Comparison of ENCODE assay signal across 11 cellular contexts in genomic region chr13:99371956-99372355, GRCh38.
DNase-seq lines count a peak whose midpoint lies in the region; ATAC-seq and TF ChIP-seq lines count a peak whose summit lies in the region.
"Had no signal": no experiment of that assay in that cellular context is flagged by ENCODE, and none has a peak within 500 bp of the region (broad histone marks: within the 10 kb centered on the region; RNA-seq: fewer than 3 reads in every experiment).

No MANE protein-coding gene starts in this region.

- H3K9me3 Mint-ChIP-seq in CD14-positive monocyte = no peaks in the 10 kb centered on the region
- H3K9me3 Mint-ChIP-seq in activated T-helper 17 cell treated with anti-CD3 and anti-CD28 coated beads, Interleukin-2, amount 50 U/mL, for 72 hours = no peaks in the 10 kb centered on the region

- no peaks in the 10 kb centered on the region for H3K27me3 Mint-ChIP-seq in CD14-positive monocyte (ENCODE audit: low read depth in 3 of 3)
- no peaks in the 10 kb centered on the region for H3K27me3 Mint-ChIP-seq in activated T-helper 17 cell treated with anti-CD3 and anti-CD28 coated beads, Interleukin-2, amount 50 U/mL, for 72 hours

- no peak overlapping the region for H3K4me3 Mint-ChIP-seq in CD14-positive monocyte
- peak overlapping the region; percentile 76 for H3K4me3 Mint-ChIP-seq in activated T-helper 17 cell treated with anti-CD3 and anti-CD28 coated beads, Interleukin-2, amount 50 U/mL, for 72 hours

- no peaks in the 10 kb centered on the region for H3K4me1 ChIP-seq in mucosa of descending colon (ENCODE audit: low read depth)

- H3K36me3 Mint-ChIP-seq in CD14-positive monocyte = peaks cover 71 to 77% of the 10 kb centered on the region in 2 donors
- H3K36me3 Mint-ChIP-seq in activated T-helper 17 cell treated with anti-CD3 and anti-CD28 coated beads, Interleukin-2, amount 50 U/mL, for 72 hours (ENCODE audit: low read depth) = peaks cover 75% of the 10 kb centered on the region

- peaks cover 48% of the 10 kb centered on the region for H3K4me1 Mint-ChIP-seq in CD14-positive monocyte
- peaks cover 76% of the 10 kb centered on the region for H3K4me1 Mint-ChIP-seq in activated T-helper 17 cell treated with anti-CD3 and anti-CD28 coated beads, Interleukin-2, amount 50 U/mL, for 72 hours

- no peak overlapping the region for H3K4me3 ChIP-seq in mucosa of descending colon
- H3K4me3 ChIP-seq: lung had no signal

- H3K27ac Mint-ChIP-seq in CD14-positive monocyte = peak overlapping the region in 5 of 7 donors; percentile 50 to 88 (median 70)
- peak overlapping the region; percentile 90 for H3K27ac Mint-ChIP-seq in activated T-helper 17 cell treated with anti-CD3 and anti-CD28 coated beads, Interleukin-2, amount 50 U/mL, for 72 hours

- peak; percentile 75 for ATAC-seq in activated T-helper 17 cell treated with anti-CD3 and anti-CD28 coated beads, Interleukin-2, amount 50 U/mL, for 72 hours (replicated peaks)
- ATAC-seq in mucosa of descending colon = peak; percentile 18
- no peak for ATAC-seq in GM21619 (IDR thresholded peaks at IDR 0.05; ENCODE audit: unreplicated experiment)
- ATAC-seq in HG02588 (IDR thresholded peaks at IDR 0.05; ENCODE audit: unreplicated experiment) = no peak

- H3K9me3 ChIP-seq in mucosa of descending colon = no peaks in the 10 kb centered on the region

- TF ChIP-seq CTCF in CD14-positive monocyte (IDR thresholded peaks at IDR 0.05) (no peak), mucosa of descending colon (IDR thresholded peaks at IDR 0.05) (no peak)

- no peak for DNase-seq in CD14-positive monocyte (ENCODE audit: low spot score)
- DNase-seq in T-helper 1 cell = peak; percentile 45 to 69 (median 59)
- DNase-seq in mucosa of descending colon = peak in 1 of 3 donors; percentile 66
- DNase-seq in mucosa of gallbladder (ENCODE audit: low spot score) = no peak
- no peak for DNase-seq in ureter (ENCODE audit: low spot score)
- DNase-seq: GOT3, NCI-H82 had no signal

- intact Hi-C loops in CD14-positive monocyte (cut with micrococcal nuclease) = loop anchor here (10.0 kb wide), 2 partner anchors 47 to 87 kb away; no protein-coding TSS in a partner anchor
- intact Hi-C loops in mucosa of descending colon (cut with DNase I, micrococcal nuclease) = no loop called here

- H3K36me3 ChIP-seq in mucosa of descending colon (ENCODE audit: low read depth) = no peaks in the 10 kb centered on the region

Comparison
In these comparisons a context has a peak if more than half of its experiments do, and no peak if none do; other contexts are left out.
1. DNase-seq: peak in T-helper 1 cell (5 of 5); none in CD14-positive monocyte (single experiment), mucosa of gallbladder (single experiment) and ureter (single experiment).
2. ATAC-seq: peak in activated T-helper 17 cell treated with anti-CD3 and anti-CD28 coated beads, Interleukin-2, amount 50 U/mL, for 72 hours (single experiment) and mucosa of descending colon (single experiment); none in GM21619 (single experiment) and HG02588 (single experiment).
3. intact Hi-C loops: an anchor here in CD14-positive monocyte (10.0 kb wide); none called in mucosa of descending colon.